32 cellular contexts compared by ENCODE assay signal in the genomic region with DNA sequence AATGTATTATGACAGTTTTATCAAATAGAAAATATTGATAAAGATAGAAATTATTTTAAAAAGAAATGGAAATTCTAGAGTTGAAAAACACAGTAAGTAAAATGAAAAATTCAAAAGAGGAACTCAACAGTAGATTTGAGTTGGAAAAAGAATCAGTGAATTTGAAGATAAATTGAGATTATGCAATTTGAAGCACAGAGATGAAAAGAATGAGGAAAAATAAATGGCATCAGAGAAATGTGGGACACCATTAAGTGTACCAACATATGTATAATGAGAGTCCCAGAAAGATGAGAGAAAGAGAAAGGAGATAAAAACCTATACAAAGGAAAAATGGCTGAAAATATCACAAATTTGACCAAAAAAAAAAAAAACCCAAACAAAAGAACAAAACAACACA. TPM values are rescaled to one million over a fixed set of nuclear protein-coding genes. Genes with fewer than 3 reads are reported as not detected.
"Had no signal": no experiment of that assay in that cellular context is flagged by ENCODE, and none has a peak within 500 bp of the region (broad histone marks: within the 10 kb centered on the region; RNA-seq: fewer than 3 reads in every experiment).

No MANE protein-coding gene starts in this region.

- H3K9me3 ChIP-seq: pancreas, prostate gland, testis, thyroid gland had no signal

- H2AFZ ChIP-seq: hepatocyte had no signal

- H3K27me3 Mint-ChIP-seq: stimulated activated naive CD8-positive, alpha-beta T cell treated with anti-CD3 and anti-CD28 coated beads, Interleukin-15, amount 100 ng/mL, for 72 hours had no signal

- ATAC-seq: left cardiac atrium; left ventricle myocardium superior; lower lobe of right lung; naive thymus-derived CD8-positive, alpha-beta T cell; pancreas; right cardiac atrium; stimulated activated memory B cell treated with anti-CD40 and anti-IgM and Interleukin-4, amounts not matched to agents 10 μg/mL and 1 μg/mL and 100 μg/mL, for 72 hours; stimulated activated naive CD8-positive, alpha-beta T cell treated with anti-CD3 and anti-CD28 coated beads, Interleukin-15, amount 100 ng/mL, for 72 hours had no signal

- H3K27me3 ChIP-seq: hepatocyte, pancreas, sigmoid colon, testis, thyroid gland, transverse colon, upper lobe of left lung, vagina had no signal

- H3K36me3 ChIP-seq: lower lobe of right lung, pancreas, prostate gland, thyroid gland, transverse colon, vagina had no signal

- H3K27ac Mint-ChIP-seq: naive thymus-derived CD8-positive, alpha-beta T cell; nephron; stimulated activated memory B cell treated with anti-CD40 and anti-IgM and Interleukin-4, amounts not matched to agents 10 μg/mL and 1 μg/mL and 100 μg/mL, for 72 hours; stimulated activated naive CD8-positive, alpha-beta T cell treated with anti-CD3 and anti-CD28 coated beads, Interleukin-15, amount 100 ng/mL, for 72 hours had no signal

- H3K4me1 Mint-ChIP-seq: naive thymus-derived CD8-positive, alpha-beta T cell; nephron; neural crest cell; stimulated activated memory B cell treated with anti-CD40 and anti-IgM and Interleukin-4, amounts not matched to agents 10 μg/mL and 1 μg/mL and 100 μg/mL, for 72 hours; stimulated activated naive CD8-positive, alpha-beta T cell treated with anti-CD3 and anti-CD28 coated beads, Interleukin-15, amount 100 ng/mL, for 72 hours had no signal

- FAIRE-seq: pancreas, small intestine had no signal

- H3K27ac ChIP-seq: hepatocyte, lower lobe of right lung, pancreas, prostate gland, sigmoid colon, testis, thyroid gland, transverse colon, upper lobe of left lung, vagina had no signal

- H3K4me2 ChIP-seq: hepatocyte had no signal

- H3K4me3 ChIP-seq: hepatocyte, lower lobe of right lung, pancreas, prostate gland, sigmoid colon, testis, thyroid gland, transverse colon, upper lobe of left lung, vagina had no signal

- DNase-seq: kidney glomerular epithelial cell; left cardiac atrium; left ventricle myocardium superior; lower lobe of right lung; mammary epithelial cell; mesenchymal stem cell; naive thymus-derived CD8-positive, alpha-beta T cell; nucleus accumbens; pancreas; posterior cingulate gyrus; retina; right cardiac atrium; sigmoid colon; small intestine; stimulated activated CD4-positive, alpha-beta T cell treated with anti-CD3 and anti-CD28 coated beads, Interleukin-1b, Interleukin-23, amount 100 ng/mL, for 48 hours; stimulated activated CD4-positive, alpha-beta T cell treated with anti-CD3 and anti-CD28 coated beads, Interleukin-2, amount 100 ng/mL, for 48 hours; stimulated activated CD4-positive, alpha-beta T cell treated with anti-CD3 and anti-CD28 coated beads, Interleukin-4, amount 100 ng/mL, for 4 hours; stimulated activated CD8-positive, alpha-beta memory T cell treated with anti-CD3 and anti-CD28 coated beads, Interleukin-4, amount 100 ng/mL, for 48 hours; stimulated activated naive CD4-positive, alpha-beta T cell treated with Interleukin-2 at 50 U/mL for 16 hours; stimulated activated naive CD8-positive, alpha-beta T cell treated with anti-CD3 and anti-CD28 coated beads, Interleukin-15, amount 100 ng/mL, for 72 hours; testis; thyroid gland; transverse colon; upper lobe of left lung had no signal

- H3K4me3 Mint-ChIP-seq: naive thymus-derived CD8-positive, alpha-beta T cell; nephron; neural crest cell; stimulated activated memory B cell treated with anti-CD40 and anti-IgM and Interleukin-4, amounts not matched to agents 10 μg/mL and 1 μg/mL and 100 μg/mL, for 72 hours; stimulated activated naive CD8-positive, alpha-beta T cell treated with anti-CD3 and anti-CD28 coated beads, Interleukin-15, amount 100 ng/mL, for 72 hours had no signal

- H3K79me2 ChIP-seq: hepatocyte had no signal

- H3K4me1 ChIP-seq: lower lobe of right lung, pancreas, prostate gland, sigmoid colon, testis, thyroid gland, transverse colon, upper lobe of left lung, vagina had no signal

RNA-seq across cellular contexts. Expression of a gene that starts 25.0 kb away (rescaled TPM):
- total RNA-seq: left cardiac atrium; left ventricle myocardium superior; mammary epithelial cell; naive thymus-derived CD8-positive, alpha-beta T cell; neural crest cell; osteoblast; prostate gland; sigmoid colon; thyroid gland; vagina had no signal
- polyA plus RNA-seq: keratinocyte; mammary epithelial cell; naive thymus-derived CD8-positive, alpha-beta T cell; right cardiac atrium had no signal

RNA-seq across cellular contexts. Expression of a gene that starts 40.4 kb away (rescaled TPM):
- total RNA-seq: left ventricle myocardium superior, mammary epithelial cell, neural crest cell, osteoblast, thyroid gland, vagina had no signal
- polyA plus RNA-seq: keratinocyte, mammary epithelial cell had no signal
